29 cellular contexts compared by ENCODE assay signal in the genomic region with DNA sequence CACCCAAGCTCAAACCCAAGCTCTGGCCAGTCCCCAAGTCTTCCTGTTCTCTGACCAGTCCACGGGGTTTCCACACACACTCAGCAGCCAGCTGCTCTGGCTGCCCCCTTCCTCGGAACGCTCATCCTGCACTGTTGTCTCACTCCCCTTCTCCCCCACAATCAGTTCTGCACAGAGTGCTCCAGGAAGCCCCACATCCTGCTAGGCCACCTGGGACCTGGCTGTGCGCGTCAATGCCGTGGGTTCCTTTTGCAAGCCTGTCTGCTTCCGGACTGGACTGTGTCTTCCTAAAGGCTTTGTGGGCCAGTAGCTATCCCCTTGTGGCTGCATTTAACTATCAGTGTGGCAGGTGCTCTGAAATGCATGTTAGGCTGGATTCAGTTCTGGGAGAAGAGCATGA.
"Had no signal": no experiment of that assay in that cellular context is flagged by ENCODE, and none has a peak within 500 bp of the region (broad histone marks: within the 10 kb centered on the region; RNA-seq: fewer than 3 reads in every experiment).

No MANE protein-coding gene starts in this region.

- H3K9me3 Mint-ChIP-seq: natural killer cell treated with Interleukin-12 subunit alpha and Interleukin-12 subunit beta and Interleukin-15 and Interleukin-18, amount 100 ng/mL, for 72 hours; stimulated activated naive B cell treated with anti-CD40 and anti-IgM and Interleukin-4, amounts not matched to agents 10 μg/mL and 1 μg/mL and 100 μg/mL, for 72 hours; stimulated activated naive CD8-positive, alpha-beta T cell treated with anti-CD3 and anti-CD28 coated beads, Interleukin-15, Interleukin-2, amounts not matched to agents 100 ng/mL and 50 ng/mL, for 24 hours had no signal

- DNase-seq: head of caudate nucleus; hypothalamus; immature natural killer cell; kidney; left colon; left lung; lower lobe of right lung; mammary epithelial cell; mesenchymal stem cell; mucosa of descending colon; naive thymus-derived CD4-positive, alpha-beta T cell; ovary; retina; right cardiac atrium; stimulated activated CD4-positive, alpha-beta T cell treated with anti-CD3 and anti-CD28 coated beads, Interleukin-12 subunit alpha, Interleukin-12 subunit beta, amount 100 ng/mL, for 4 hours; stimulated activated CD4-positive, alpha-beta T cell treated with anti-CD3 and anti-CD28 coated beads, Interleukin-15, amount 100 ng/mL, for 24 hours; stimulated activated CD4-positive, alpha-beta T cell treated with anti-CD3 and anti-CD28 coated beads, Interleukin-2, amount 100 ng/mL, for 24 hours; stimulated activated CD4-positive, alpha-beta T cell treated with anti-CD3 and anti-CD28 coated beads, Interleukin-4, amount 100 ng/mL, for 1 hour; stimulated activated naive B cell treated with anti-CD40 and anti-IgM and Interleukin-4, amounts not matched to agents 10 μg/mL and 1 μg/mL and 100 μg/mL, for 72 hours; tibial artery; trophoblast cell; upper lobe of right lung had no signal

- H3K27ac ChIP-seq: left lung, lower lobe of right lung, ovary, prostate gland, skin epidermis, suprapubic skin, thoracic aorta, tibial artery, upper lobe of right lung had no signal

- H3K27me3 ChIP-seq: left lung, ovary, suprapubic skin, tibial artery, upper lobe of right lung had no signal

- H3K27ac Mint-ChIP-seq: immature natural killer cell; naive thymus-derived CD4-positive, alpha-beta T cell; natural killer cell treated with Interleukin-12 subunit alpha and Interleukin-12 subunit beta and Interleukin-15 and Interleukin-18, amount 100 ng/mL, for 72 hours; stimulated activated naive B cell treated with anti-CD40 and anti-IgM and Interleukin-4, amounts not matched to agents 10 μg/mL and 1 μg/mL and 100 μg/mL, for 72 hours; stimulated activated naive CD8-positive, alpha-beta T cell treated with anti-CD3 and anti-CD28 coated beads, Interleukin-15, Interleukin-2, amounts not matched to agents 100 ng/mL and 50 ng/mL, for 24 hours had no signal

- H3K4me1 Mint-ChIP-seq: immature natural killer cell; naive thymus-derived CD4-positive, alpha-beta T cell had no signal

- H3K27me3 Mint-ChIP-seq: stimulated activated naive CD8-positive, alpha-beta T cell treated with anti-CD3 and anti-CD28 coated beads, Interleukin-15, Interleukin-2, amounts not matched to agents 100 ng/mL and 50 ng/mL, for 24 hours had no signal

- H3K4me3 Mint-ChIP-seq: immature natural killer cell; naive thymus-derived CD4-positive, alpha-beta T cell; natural killer cell treated with Interleukin-12 subunit alpha and Interleukin-12 subunit beta and Interleukin-15 and Interleukin-18, amount 100 ng/mL, for 72 hours; stimulated activated naive B cell treated with anti-CD40 and anti-IgM and Interleukin-4, amounts not matched to agents 10 μg/mL and 1 μg/mL and 100 μg/mL, for 72 hours; stimulated activated naive CD8-positive, alpha-beta T cell treated with anti-CD3 and anti-CD28 coated beads, Interleukin-15, Interleukin-2, amounts not matched to agents 100 ng/mL and 50 ng/mL, for 24 hours had no signal

- H3K9me3 ChIP-seq: left lung, lower lobe of right lung, mucosa of descending colon, ovary, prostate gland, suprapubic skin, thoracic aorta, tibial artery, upper lobe of right lung had no signal

- H3K4me3 ChIP-seq: left lung, lower lobe of right lung, mucosa of descending colon, ovary, prostate gland, skin epidermis, suprapubic skin, thoracic aorta, tibial artery, upper lobe of right lung had no signal

- H3K36me3 ChIP-seq: left lung, lower lobe of right lung, ovary, prostate gland, suprapubic skin, thoracic aorta, tibial artery, upper lobe of right lung had no signal

- ATAC-seq: left colon; left lung; lower lobe of right lung; mucosa of descending colon; naive thymus-derived CD4-positive, alpha-beta T cell; right cardiac atrium; sciatic nerve; stimulated activated naive B cell treated with anti-CD40 and anti-IgM and Interleukin-4, amounts not matched to agents 10 μg/mL and 1 μg/mL and 100 μg/mL, for 72 hours; upper lobe of right lung had no signal

- H3K36me3 Mint-ChIP-seq: immature natural killer cell; naive thymus-derived CD4-positive, alpha-beta T cell; natural killer cell treated with Interleukin-12 subunit alpha and Interleukin-12 subunit beta and Interleukin-15 and Interleukin-18, amount 100 ng/mL, for 72 hours; stimulated activated naive B cell treated with anti-CD40 and anti-IgM and Interleukin-4, amounts not matched to agents 10 μg/mL and 1 μg/mL and 100 μg/mL, for 72 hours had no signal

- H3K4me1 ChIP-seq: left lung, lower lobe of right lung, prostate gland, tibial artery, upper lobe of right lung had no signal
